24 cellular contexts compared by ENCODE assay signal in the genomic region with DNA sequence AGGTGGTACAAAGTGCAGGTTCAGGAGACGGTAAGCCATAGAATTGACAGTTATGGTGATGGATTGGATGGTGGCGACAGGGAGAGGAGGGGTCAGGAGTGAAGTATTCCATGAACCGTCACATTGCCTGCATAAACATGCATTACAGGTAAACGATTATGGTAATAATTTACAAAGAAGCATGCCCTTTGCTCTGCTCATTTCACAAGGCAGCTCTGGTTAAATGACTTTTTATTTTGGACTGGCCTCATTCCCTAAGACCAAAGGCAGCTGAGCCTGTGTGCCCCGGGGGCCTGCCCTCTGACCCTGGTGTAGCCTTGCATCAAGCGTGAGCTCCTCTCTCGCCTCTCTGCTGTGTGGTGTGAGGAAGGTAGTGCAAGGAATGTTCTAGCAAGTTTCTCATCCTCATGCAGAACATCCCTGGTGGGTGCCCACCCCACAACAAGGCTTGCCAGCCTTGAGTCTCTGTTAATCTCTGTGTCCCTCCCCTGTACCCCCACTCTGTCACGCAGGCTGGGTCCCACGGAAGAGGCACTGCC. TPM values are rescaled to one million over a fixed set of nuclear protein-coding genes. Genes with fewer than 3 reads are reported as not detected.
DNase-seq lines count a peak whose midpoint lies in the region; ATAC-seq, FAIRE-seq and TF ChIP-seq lines count a peak whose summit lies in the region.
"Had no signal": no experiment of that assay in that cellular context is flagged by ENCODE, and none has a peak within 500 bp of the region (broad histone marks: within the 10 kb centered on the region; RNA-seq: fewer than 3 reads in every experiment).

No MANE protein-coding gene starts in this region.

- H2BK15ac ChIP-seq in neuronal stem cell (ENCODE audit: low read length): no peak overlapping the region

- H3K79me2 ChIP-seq in K562 (ENCODE audit: control insufficient read depth, insufficient read depth, low read length): 0 out of 3 replicates have a peak, but pooled peaks cover 2% of the 10 kb centered on the region
- H3K79me2 ChIP-seq in keratinocyte (ENCODE audit: control insufficient read depth, insufficient read depth, low read length): peaks cover 71% of the 10 kb centered on the region

- H3K23ac ChIP-seq in neuronal stem cell (ENCODE audit: low read depth, low read length, poor library complexity): peak overlapping the region; percentile 53

- H3K4me3 ChIP-seq in K562: no peak overlapping the region
- no peak overlapping the region for H3K4me3 ChIP-seq in keratinocyte (ENCODE audit: control insufficient read depth in 2 of 3, extremely low read depth in 1 of 3, insufficient read depth in 2 of 3, low read depth in 1 of 3, low read length in 3 of 3)
- H3K4me3 ChIP-seq in neuronal stem cell (ENCODE audit: low read length in 2 of 2): no peak overlapping the region
- H3K4me3 ChIP-seq: A549, neural progenitor cell, SJSA1, uterus had no signal

- POLR2A ChIA-PET in K562 (lab: Yijun Ruan, JAX): interaction anchor here (1.4 to 1.8 kb wide), 2 partner anchors 9 to 21 kb away, joined by 3 to 6 read pairs; no protein-coding TSS in a partner anchor

- TF ChIP-seq CTCF in K562 (IDR thresholded peaks at IDR 0.05 in 2 of 3, conservative IDR thresholded peaks at IDR 0.05 in 1 of 3; ENCODE audit: insufficient read depth in 2 of 3, low read depth in 1 of 3, low read length in 3 of 3) (no peak), keratinocyte (optimal IDR thresholded peaks at IDR 0.05 in 1 of 3, IDR thresholded peaks at IDR 0.05 in 1 of 3, conservative IDR thresholded peaks at IDR 0.05 in 1 of 3; ENCODE audit: extremely low read depth in 1 of 3, insufficient read depth in 2 of 3, low read length in 3 of 3) (no peak)

- TF ChIP-seq POLR2A in K562 (conservative IDR thresholded peaks at IDR 0.05): no peak

- H4K20me1 ChIP-seq in K562 (replicated peaks; ENCODE audit: control insufficient read depth, insufficient read depth, low read length): peaks cover 4% of the 10 kb centered on the region; the same call in 1 of the 2 replicates
- no peaks in the 10 kb centered on the region for H4K20me1 ChIP-seq in keratinocyte (ENCODE audit: control insufficient read depth, extremely low read depth, insufficient read depth, low read length)

- H3K18ac ChIP-seq in neuronal stem cell (ENCODE audit: low read length): peak overlapping the region; percentile 18

- ATAC-seq in K562 (0 out of 3 replicates have a peak, but pooled peaks have one; percentile 14), HG02610 (IDR thresholded peaks at IDR 0.05; ENCODE audit: unreplicated experiment) (no peak)
- ATAC-seq: A549; activated T-helper 17 cell treated with anti-CD3 and anti-CD28 coated beads, Interleukin-2, amount 50 U/mL, for 72 hours; PC-3 had no signal

- no peaks in the 10 kb centered on the region for H3K9me1 ChIP-seq in K562 (ENCODE audit: control insufficient read depth, insufficient read depth, low read length)
- H3K9me1 ChIP-seq in keratinocyte (ENCODE audit: control insufficient read depth, extremely low read depth, insufficient read depth, low read length): no peaks in the 10 kb centered on the region

- no peak overlapping the region for H2AFZ ChIP-seq in K562 (ENCODE audit: low read depth, low read length)
- H2AFZ ChIP-seq in keratinocyte (ENCODE audit: control insufficient read depth, low read length): no peak overlapping the region
- H2AFZ ChIP-seq in neuronal stem cell (ENCODE audit: low read length): no peak overlapping the region
- H2AFZ ChIP-seq: neural progenitor cell had no signal

- CTCF ChIA-PET in K562 (lab: Yijun Ruan, JAX; ENCODE audit: low intra/inter-chr PET ratio): no interaction called here

- WGBS in K562 (ENCODE audit: insufficient coverage, low coverage, missing lambda C conversion rate): 72% methylated on average over 9 of the region's 9 CpGs
- WGBS in neuronal stem cell (ENCODE audit: extremely low coverage in 2 of 2, insufficient read length in 2 of 2, insufficient replicate concordance in 1 of 2), 2 donors: no CpG with 5 or more reads among the region's 9 CpGs

- H3K4me1 ChIP-seq in K562 (replicated peaks in 1 of 2; ENCODE audit: control insufficient read depth in 2 of 2, insufficient read depth in 2 of 2, low read length in 2 of 2) (peaks cover 23 to 26% of the 10 kb centered on the region in 2 experiments; a peak in 4 of 5 replicates), keratinocyte (ENCODE audit: control insufficient read depth, extremely low read depth, insufficient read depth, low read length) (peaks cover 34% of the 10 kb centered on the region), neuronal stem cell (ENCODE audit: control insufficient read depth in 2 of 2, insufficient read depth in 1 of 2, low read depth in 1 of 2, low read length in 2 of 2) (peaks cover 2 to 3% of the 10 kb centered on the region in 2 donors)
- H3K4me1 ChIP-seq: A549, BE2C, SJSA1, uterus had no signal

- dilution Hi-C loops in keratinocyte (cut with MboI; ENCODE audit: extremely low pct_ligation_motif_present, low sequenced_read_pairs): no loop called here

- H3K27ac ChIP-seq in K562 (ENCODE audit: extremely low read depth, low read depth, low read length): no peak overlapping the region
- H3K27ac ChIP-seq in keratinocyte (ENCODE audit: control insufficient read depth, insufficient read depth, low read length): peak overlapping the region; percentile 41
- H3K27ac ChIP-seq in neuronal stem cell (replicated peaks; ENCODE audit: low read length): no peak overlapping the region
- H3K27ac ChIP-seq: A549, neural progenitor cell, SJSA1, uterus had no signal

- H3K14ac ChIP-seq in neuronal stem cell (ENCODE audit: low read length): peak overlapping the region; percentile 26

- FAIRE-seq in K562 (lab: Jason Lieb, UNC) (no peak), keratinocyte (lab: Jason Lieb, UNC) (no peak)
- FAIRE-seq: A549, endometrium, islet of Langerhans had no signal

- no peak for TF ChIP-seq RAD21 in K562 (CRISPR knock-in tag; conservative IDR thresholded peaks at IDR 0.05 in 1 of 2, IDR thresholded peaks at IDR 0.05 in 1 of 2)

- H3K36me3 ChIP-seq in K562 (ENCODE audit: control insufficient read depth, insufficient read depth, low read length) (no peaks in the 10 kb centered on the region), keratinocyte (ENCODE audit: control insufficient read depth in 2 of 2, extremely low read depth in 1 of 2, insufficient read depth in 2 of 2, low read length in 2 of 2) (no peaks in the 10 kb centered on the region), neuronal stem cell (replicated peaks in 1 of 2; ENCODE audit: control insufficient read depth in 2 of 2, insufficient read depth in 2 of 2, low read length in 2 of 2) (no peaks in the 10 kb centered on the region)
- H3K36me3 ChIP-seq: BE2C, neural progenitor cell, SJSA1, uterus had no signal

- no peak overlapping the region for H2BK5ac ChIP-seq in neuronal stem cell (ENCODE audit: low read length)

- H2BK12ac ChIP-seq in neuronal stem cell (ENCODE audit: low read length): no peak overlapping the region

- H2BK120ac ChIP-seq in neuronal stem cell (ENCODE audit: low read depth, low read length): no peak overlapping the region

- in situ Hi-C loops in K562 (cut with MboI): no loop called here

- H2AK5ac ChIP-seq in neuronal stem cell (ENCODE audit: low read depth, low read length): no peak overlapping the region

- H4K8ac ChIP-seq in neuronal stem cell (ENCODE audit: low read depth, low read length): no peak overlapping the region

- intact Hi-C loops in K562 (cut with micrococcal nuclease): no loop called here

- no peak overlapping the region for H4K91ac ChIP-seq in neuronal stem cell (ENCODE audit: low read depth, low read length, poor library complexity)

- no peak overlapping the region for H3K4ac ChIP-seq in neuronal stem cell (ENCODE audit: low read length)

- H3K79me1 ChIP-seq in neuronal stem cell (ENCODE audit: low read depth, low read length): no peaks in the 10 kb centered on the region

- 0 out of 4 replicates have a peak overlapping the region, but pooled peaks of 1 of the 2 experiments have one; percentile 20 for H3K9ac ChIP-seq in K562 (ENCODE audit: insufficient read depth in 1 of 2, low read depth in 2 of 2, low read length in 2 of 2)
- H3K9ac ChIP-seq in keratinocyte (ENCODE audit: control insufficient read depth, extremely low read depth, insufficient read depth, low read length): no peak overlapping the region
- no peak overlapping the region for H3K9ac ChIP-seq in neuronal stem cell (ENCODE audit: low read depth, low read length, poor library complexity)
- H3K9ac ChIP-seq: neural progenitor cell had no signal

- TF ChIP-seq EP300 in K562 (IDR thresholded peaks at IDR 0.05; ENCODE audit: low read length): no peak

- H3K4me2 ChIP-seq in K562 (ENCODE audit: insufficient read depth, low read length) (no peak overlapping the region), keratinocyte (ENCODE audit: control insufficient read depth, extremely low read depth, insufficient read depth, low read depth, low read length) (no peak overlapping the region), neuronal stem cell (ENCODE audit: insufficient read depth, low read length, poor library complexity, severe bottlenecking) (no peak overlapping the region)
- H3K4me2 ChIP-seq: A549, neural progenitor cell had no signal

- no peaks in the 10 kb centered on the region for H3K9me3 ChIP-seq in K562 (replicated peaks; ENCODE audit: control insufficient read depth, insufficient read depth, low read depth, low read length)
- H3K9me3 ChIP-seq in keratinocyte (ENCODE audit: control insufficient read depth, low read depth, low read length): no peaks in the 10 kb centered on the region
- no peaks in the 10 kb centered on the region for H3K9me3 ChIP-seq in neuronal stem cell (replicated peaks in 1 of 2; ENCODE audit: control insufficient read depth in 2 of 2, insufficient read depth in 1 of 2, low read depth in 1 of 2, low read length in 2 of 2)
- H3K9me3 ChIP-seq: A549, BE2C, SJSA1, uterus had no signal

- no TSS peak for BruUV-seq in K562 (replicated peaks; lab: Mats Ljungman, UMichigan)

- H3K27me3 ChIP-seq in K562 (ENCODE audit: control insufficient read depth in 2 of 2, insufficient read depth in 2 of 2, low read length in 2 of 2): no peaks in the 10 kb centered on the region
- H3K27me3 ChIP-seq in keratinocyte (ENCODE audit: control insufficient read depth, extremely low read depth, insufficient read depth, low read length): no peaks in the 10 kb centered on the region
- no peaks in the 10 kb centered on the region for H3K27me3 ChIP-seq in neuronal stem cell (ENCODE audit: control insufficient read depth in 3 of 3, insufficient read depth in 3 of 3, low read depth in 1 of 3, low read length in 3 of 3)
- H3K27me3 ChIP-seq: neural progenitor cell, SJSA1, uterus had no signal

- DNase-seq in ELF-1 (ENCODE audit: low read depth, low spot score) (peak; percentile 66), K562 (ENCODE audit: extremely low read depth in 1 of 4, low spot score in 3 of 4) (no peak), keratinocyte (ENCODE audit: low read depth, low spot score) (no peak), neuronal stem cell (ENCODE audit: low spot score) (no peak), T1000 (lab: John Stamatoyannopoulos, UW) (no peak), amygdala (lab: John Stamatoyannopoulos, UW) (no peak), HCEC 1CT (no peak)
- DNase-seq: activated CD4-positive, alpha-beta T cell treated with anti-CD3 and anti-CD28 coated beads, Interleukin-2, amount 10 ng/mL, durations not matched to agents 7 days and 5 days; BE2C; DND-41; HFFc6; KG1; NCI-H1694 treated with DMSO at 0.1 percent for 48 hours; uterus had no signal

RNA-seq across cellular contexts. Expression of a gene that starts 59.0 kb away (rescaled TPM):
- total RNA-seq in K562 (2011; cell fraction: chromatin; rRNA removed; ENCODE audit: low replicate concordance): 4.2 and 9.2 TPM in 2 replicates
- total RNA-seq in K562 (2011; cell fraction: nucleolus; rRNA removed): 3.2 and 3.8 TPM in 2 replicates
- total RNA-seq in K562 (2011; cell fraction: nucleoplasm; rRNA removed): 9.5 and 13.9 TPM in 2 replicates
- 10.1 and 11.6 TPM in 2 replicates for total RNA-seq in K562 (2014; rRNA removed)
- 13.0 and 15.7 TPM in 2 replicates for total RNA-seq in K562 (2014; rRNA removed; fragmentation: Illumina TruSeq; extraction: Trizol)
- 3.8 and 4.5 TPM in 2 replicates for total RNA-seq in K562 (2015; rRNA removed; fragmentation: Illumina TruSeq; extraction: Trizol)
- total RNA-seq in K562 (2021): 14.1 and 15.6 TPM in 2 replicates
- 16.6 and 21.9 TPM in 2 replicates for polyA plus RNA-seq in K562 (2011; rRNA removed)
- 6.1 and 15.7 TPM in 2 replicates for polyA plus RNA-seq in K562 (2011; cell fraction: cytosol; rRNA removed)
- polyA plus RNA-seq in K562 (2011; cell fraction: nucleus; rRNA removed): 3.4 and 8.0 TPM in 2 replicates
- polyA plus RNA-seq in K562 (2012): 7.3 and 8.7 TPM in 2 replicates
- 11.9 and 12.2 TPM in 2 replicates for polyA plus RNA-seq in K562 (2014; fragmentation: Illumina TruSeq; extraction: Trizol)
- 10 to 100 TPM in 1 of 2 experiments, 1 to 10 TPM in 1; 8.1 to 14.5 TPM for polyA plus RNA-seq in K562 (2014; fragmentation: Nextera tagmentation; extraction: Ambion mirVana)
- polyA plus RNA-seq in K562 (2014; rRNA removed): 9.7 and 11.7 TPM in 2 replicates
- 13.8 and 22.7 TPM in 2 replicates for polyA minus RNA-seq in K562 (2011; rRNA and poly(A)+ RNA removed)
- 5.2 and 5.3 TPM in 2 replicates for polyA minus RNA-seq in K562 (2011; cell fraction: cytosol; rRNA and poly(A)+ RNA removed)
- polyA minus RNA-seq in K562 (2011; cell fraction: nucleus; rRNA and poly(A)+ RNA removed): 2.8 and 5.3 TPM in 2 replicates
- 35.4 to 50.6 TPM (median 43.7 TPM) in 3 replicates for polyA plus RNA-seq in keratinocyte
- 116 TPM for polyA plus RNA-seq in keratinocyte (2011; ENCODE audit: low read depth)
- 44.1 and 64.6 TPM in 2 replicates for polyA plus RNA-seq in keratinocyte (2011; cell fraction: cytosol; rRNA removed)
- 28.6 and 39.7 TPM in 2 replicates for polyA plus RNA-seq in keratinocyte (2011; cell fraction: nucleus; rRNA removed)
- 39.7 and 113 TPM in 2 replicates for polyA plus RNA-seq in keratinocyte (2012; ENCODE audit: low replicate concordance)
- 6.7 to 26.4 TPM (median 23.0 TPM) in 3 replicates for polyA minus RNA-seq in keratinocyte
- 26.1 TPM for polyA minus RNA-seq in keratinocyte (2011; cell fraction: cytosol; rRNA and poly(A)+ RNA removed)
- polyA minus RNA-seq in keratinocyte (2011; cell fraction: nucleus; rRNA and poly(A)+ RNA removed): 12.0 and 20.9 TPM in 2 replicates
- 0.63 TPM for polyA plus RNA-seq in neuronal stem cell (2013, experiment 1 of 2)
- polyA plus RNA-seq in neuronal stem cell (2013, experiment 2 of 2): 0.79 TPM
- total RNA-seq: activated CD4-positive, alpha-beta T cell treated with anti-CD3 and anti-CD28 coated beads, Interleukin-2, amount 10 ng/mL, durations not matched to agents 7 days and 5 days; activated T-helper 17 cell treated with anti-CD3 and anti-CD28 coated beads, Interleukin-2, amount 50 U/mL, for 72 hours; pulmonary artery endothelial cell; SJSA1; T-helper 1 cell treated with Interleukin-12 subunit alpha and Interleukin-12 subunit beta and Interleukin-4 antibody, amounts not matched to agents 30 ng/mL and 1 ng/mL, for 36 hours had no signal
